ENCODE assay signal across 19 cellular contexts in the genomic region with DNA sequence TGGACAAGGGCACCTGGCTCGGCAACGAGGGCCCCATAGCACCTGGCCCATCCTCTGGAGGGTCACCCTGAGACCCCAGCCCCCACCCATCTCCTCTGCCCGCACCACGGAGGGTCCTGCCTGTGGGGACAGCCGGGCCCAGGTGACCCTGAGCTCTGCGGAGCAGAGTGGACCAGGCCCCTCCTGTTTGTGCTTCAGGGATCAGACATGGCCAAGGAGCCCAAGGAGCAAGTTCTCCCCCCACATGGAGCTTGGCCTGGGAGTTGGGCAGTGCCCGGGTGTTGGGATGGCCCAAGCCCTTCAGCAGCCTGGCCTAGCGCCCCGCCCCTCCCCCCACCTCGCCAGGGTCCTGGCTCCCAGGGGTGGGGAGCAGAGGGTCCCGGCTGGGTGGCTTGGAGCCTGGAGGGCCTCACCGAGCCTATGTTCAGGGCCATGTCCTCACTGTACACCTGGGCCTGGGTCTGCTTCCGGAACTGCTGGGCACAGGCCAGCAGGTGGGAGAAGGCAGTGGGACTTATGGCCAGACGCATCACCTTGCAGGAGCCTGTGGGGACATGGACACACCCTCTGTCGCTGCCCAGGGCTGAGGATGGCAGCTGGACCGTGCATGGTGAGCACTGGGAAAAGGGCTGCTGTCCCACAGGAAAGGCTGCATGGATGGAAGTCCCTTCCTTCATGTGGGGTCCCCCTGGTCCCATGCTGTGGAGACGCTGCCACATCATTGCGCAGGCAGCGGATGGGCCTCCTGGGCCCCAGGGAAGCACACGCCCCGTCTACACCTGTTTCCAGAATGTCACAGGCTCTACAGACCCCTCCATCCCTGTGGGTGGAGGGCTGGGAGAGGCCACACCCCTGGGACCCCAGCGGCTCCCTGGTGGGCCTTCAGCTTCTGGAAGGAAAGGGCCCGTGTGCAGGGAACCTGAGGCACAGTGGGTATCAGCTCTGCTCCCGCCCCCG. TPM values are rescaled to one million over a fixed set of nuclear protein-coding genes. Genes with fewer than 3 reads are reported as not detected.
DNase-seq lines count a peak whose midpoint lies in the region; ATAC-seq and TF ChIP-seq lines count a peak whose summit lies in the region.
"Had no signal": no experiment of that assay in that cellular context is flagged by ENCODE, and none has a peak within 500 bp of the region (broad histone marks: within the 10 kb centered on the region; RNA-seq: fewer than 3 reads in every experiment).

No MANE protein-coding gene starts in this region.

- no peaks in the 10 kb centered on the region for H3K36me3 Mint-ChIP-seq in activated CD8-positive, alpha-beta T cell treated with anti-CD3 and anti-CD28 coated beads, Interleukin-2, amount 10 ng/mL, durations not matched to agents 7 days and 5 days (ENCODE audit: low read depth)
- H3K36me3 Mint-ChIP-seq in activated CD8-positive, alpha-beta T cell treated with anti-CD3 and anti-CD28 coated beads for 36 hours (ENCODE audit: low read depth): no peaks in the 10 kb centered on the region
- no peaks in the 10 kb centered on the region for H3K36me3 Mint-ChIP-seq in osteocyte (ENCODE audit: unreplicated experiment)

- H3K36me3 ChIP-seq in body of pancreas (replicated peaks in 1 of 2; ENCODE audit: insufficient read depth in 1 of 2, low read depth in 2 of 2): no peaks in the 10 kb centered on the region

- POLR2A ChIA-PET in activated CD8-positive, alpha-beta T cell treated with anti-CD3 and anti-CD28 coated beads, Interleukin-2, amount 10 ng/mL, durations not matched to agents 7 days and 5 days (lab: Charles Lee): no interaction called here
- POLR2A ChIA-PET in activated CD8-positive, alpha-beta T cell treated with anti-CD3 and anti-CD28 coated beads for 36 hours (lab: Charles Lee): no interaction called here

- H3K27ac ChIP-seq in body of pancreas: no peak overlapping the region
- H3K27ac ChIP-seq: 22Rv1, RWPE1 had no signal

- intact Hi-C loops in activated CD8-positive, alpha-beta T cell treated with anti-CD3 and anti-CD28 coated beads for 36 hours (cut with micrococcal nuclease): no loop called here
- intact Hi-C loops in body of pancreas (cut with DNase I): no loop called here

- no peak for TF ChIP-seq POLR2A in body of pancreas (IDR thresholded peaks at IDR 0.05)

- CTCF ChIA-PET in activated CD8-positive, alpha-beta T cell treated with anti-CD3 and anti-CD28 coated beads, Interleukin-2, amount 10 ng/mL, durations not matched to agents 7 days and 5 days (lab: Charles Lee): no interaction called here
- CTCF ChIA-PET in activated CD8-positive, alpha-beta T cell treated with anti-CD3 and anti-CD28 coated beads for 36 hours (lab: Charles Lee): interaction anchor here (1.1 kb wide), 1 partner anchor 290 kb away, joined by 3 read pairs; no protein-coding TSS in a partner anchor

- H3K27me3 Mint-ChIP-seq in activated CD8-positive, alpha-beta T cell treated with anti-CD3 and anti-CD28 coated beads, Interleukin-2, amount 10 ng/mL, durations not matched to agents 7 days and 5 days (ENCODE audit: low read depth): no peaks in the 10 kb centered on the region
- no peaks in the 10 kb centered on the region for H3K27me3 Mint-ChIP-seq in activated CD8-positive, alpha-beta T cell treated with anti-CD3 and anti-CD28 coated beads for 36 hours
- peaks cover 23% of the 10 kb centered on the region for H3K27me3 Mint-ChIP-seq in osteocyte (ENCODE audit: unreplicated experiment)
- peaks cover 32% of the 10 kb centered on the region for H3K27me3 Mint-ChIP-seq in stimulated activated naive CD8-positive, alpha-beta T cell treated with anti-CD3 and anti-CD28 coated beads, Interleukin-15, amount 100 ng/mL, for 72 hours

- H3K4me1 Mint-ChIP-seq in activated CD8-positive, alpha-beta T cell treated with anti-CD3 and anti-CD28 coated beads, Interleukin-2, amount 10 ng/mL, durations not matched to agents 7 days and 5 days (ENCODE audit: low read depth): no peaks in the 10 kb centered on the region
- H3K4me1 Mint-ChIP-seq in activated CD8-positive, alpha-beta T cell treated with anti-CD3 and anti-CD28 coated beads for 36 hours (ENCODE audit: low read depth): no peaks in the 10 kb centered on the region
- no peaks in the 10 kb centered on the region for H3K4me1 Mint-ChIP-seq in osteocyte (ENCODE audit: unreplicated experiment)
- H3K4me1 Mint-ChIP-seq in stimulated activated naive CD8-positive, alpha-beta T cell treated with anti-CD3 and anti-CD28 coated beads, Interleukin-15, amount 100 ng/mL, for 72 hours: peaks cover 5% of the 10 kb centered on the region

- H3K9me3 ChIP-seq in body of pancreas: no peaks in the 10 kb centered on the region

- peak; percentile 11 for DNase-seq in activated CD8-positive, alpha-beta T cell treated with anti-CD3 and anti-CD28 coated beads, Interleukin-2, amount 10 ng/mL, durations not matched to agents 7 days and 5 days
- DNase-seq in activated CD8-positive, alpha-beta T cell treated with anti-CD3 and anti-CD28 coated beads for 36 hours: no peak
- DNase-seq in ecto neural progenitor cell (ENCODE audit: low spot score) (peak; percentile 39), osteocyte (ENCODE audit: extremely low spot score, unreplicated experiment) (peak; percentile 85), body of pancreas (no peak), HPDE6-E6E7 (ENCODE audit: extremely low spot score) (no peak)
- DNase-seq in stimulated activated naive CD8-positive, alpha-beta T cell treated with anti-CD3 and anti-CD28 coated beads, Interleukin-15, amount 100 ng/mL, for 72 hours: no peak
- DNase-seq: CD4-positive, alpha-beta T cell; DMS79; KG1; NCI-H1048; NCI-H1436 treated with DMSO at 0.1 percent for 48 hours; NCI-H2081; NCI-H510A; NCI-H774 had no signal

- peaks cover 0 to 4% of the 10 kb centered on the region in 2 donors for H3K27me3 ChIP-seq in body of pancreas

- peaks cover 12% of the 10 kb centered on the region for H3K4me1 ChIP-seq in body of pancreas

- H3K27ac Mint-ChIP-seq in activated CD8-positive, alpha-beta T cell treated with anti-CD3 and anti-CD28 coated beads, Interleukin-2, amount 10 ng/mL, durations not matched to agents 7 days and 5 days: no peak overlapping the region
- no peak overlapping the region for H3K27ac Mint-ChIP-seq in activated CD8-positive, alpha-beta T cell treated with anti-CD3 and anti-CD28 coated beads for 36 hours
- no peak overlapping the region for H3K27ac Mint-ChIP-seq in osteocyte (ENCODE audit: unreplicated experiment)
- no peak overlapping the region for H3K27ac Mint-ChIP-seq in stimulated activated naive CD8-positive, alpha-beta T cell treated with anti-CD3 and anti-CD28 coated beads, Interleukin-15, amount 100 ng/mL, for 72 hours
- H3K27ac Mint-ChIP-seq: B cell; CD4-positive, alpha-beta T cell had no signal

- no peak overlapping the region for H3K4me3 Mint-ChIP-seq in activated CD8-positive, alpha-beta T cell treated with anti-CD3 and anti-CD28 coated beads, Interleukin-2, amount 10 ng/mL, durations not matched to agents 7 days and 5 days
- H3K4me3 Mint-ChIP-seq in activated CD8-positive, alpha-beta T cell treated with anti-CD3 and anti-CD28 coated beads for 36 hours: no peak overlapping the region
- H3K4me3 Mint-ChIP-seq in osteocyte (ENCODE audit: unreplicated experiment): no peak overlapping the region
- no peak overlapping the region for H3K4me3 Mint-ChIP-seq in stimulated activated naive CD8-positive, alpha-beta T cell treated with anti-CD3 and anti-CD28 coated beads, Interleukin-15, amount 100 ng/mL, for 72 hours
- H3K4me3 Mint-ChIP-seq: B cell; CD4-positive, alpha-beta T cell had no signal

- no peak for ATAC-seq in activated CD8-positive, alpha-beta T cell treated with anti-CD3 and anti-CD28 coated beads, Interleukin-2, amount 10 ng/mL, durations not matched to agents 7 days and 5 days
- ATAC-seq in activated CD8-positive, alpha-beta T cell treated with anti-CD3 and anti-CD28 coated beads for 36 hours: no peak
- ATAC-seq in stimulated activated naive CD8-positive, alpha-beta T cell treated with anti-CD3 and anti-CD28 coated beads, Interleukin-15, amount 100 ng/mL, for 72 hours: peak; percentile 51
- no peak for ATAC-seq in body of pancreas
- ATAC-seq in GM21723 (IDR thresholded peaks at IDR 0.05; ENCODE audit: unreplicated experiment): no peak

- WGBS in body of pancreas, 2 donors: 67 to 74% methylated on average over 1 to 24 of the region's 25 CpGs

- no peak for TF ChIP-seq CTCF in activated CD8-positive, alpha-beta T cell treated with anti-CD3 and anti-CD28 coated beads for 36 hours (IDR thresholded peaks at IDR 0.05)
- no peak for TF ChIP-seq CTCF in osteocyte (IDR thresholded peaks at IDR 0.05)
- no peak for TF ChIP-seq CTCF in body of pancreas (IDR thresholded peaks at IDR 0.05)

- H3K4me3 ChIP-seq in body of pancreas: no peak overlapping the region

- no peaks in the 10 kb centered on the region for H3K9me3 Mint-ChIP-seq in activated CD8-positive, alpha-beta T cell treated with anti-CD3 and anti-CD28 coated beads, Interleukin-2, amount 10 ng/mL, durations not matched to agents 7 days and 5 days (ENCODE audit: insufficient read depth)
- H3K9me3 Mint-ChIP-seq in activated CD8-positive, alpha-beta T cell treated with anti-CD3 and anti-CD28 coated beads for 36 hours: peaks cover 2% of the 10 kb centered on the region
- no peaks in the 10 kb centered on the region for H3K9me3 Mint-ChIP-seq in osteocyte (ENCODE audit: unreplicated experiment)
- H3K9me3 Mint-ChIP-seq in stimulated activated naive CD8-positive, alpha-beta T cell treated with anti-CD3 and anti-CD28 coated beads, Interleukin-15, amount 100 ng/mL, for 72 hours: no peaks in the 10 kb centered on the region
- H3K9me3 Mint-ChIP-seq: CD4-positive, alpha-beta T cell had no signal

RNA-seq across cellular contexts. Expression of gene NKX6-2, which starts 49.2 kb away (rescaled TPM):
- not detected for total RNA-seq in activated CD8-positive, alpha-beta T cell treated with anti-CD3 and anti-CD28 coated beads, Interleukin-2, amount 10 ng/mL, durations not matched to agents 7 days and 5 days
- total RNA-seq in activated CD8-positive, alpha-beta T cell treated with anti-CD3 and anti-CD28 coated beads for 36 hours: not detected
- total RNA-seq in osteocyte: not detected in 2 replicates
- total RNA-seq in body of pancreas: 1 to 10 TPM in 1 of 2 donors, not detected in 1; 2.1 TPM
- total RNA-seq: B cell; CD4-positive, alpha-beta T cell had no signal

Comparison
In these comparisons a context has a peak if more than half of its experiments do, and no peak if none do; other contexts are left out.
1. DNase-seq: peak in activated CD8-positive, alpha-beta T cell treated with anti-CD3 and anti-CD28 coated beads, Interleukin-2, amount 10 ng/mL, durations not matched to agents 7 days and 5 days (single experiment), ecto neural progenitor cell (single experiment) and osteocyte (single experiment); none in activated CD8-positive, alpha-beta T cell treated with anti-CD3 and anti-CD28 coated beads for 36 hours (single experiment), stimulated activated naive CD8-positive, alpha-beta T cell treated with anti-CD3 and anti-CD28 coated beads, Interleukin-15, amount 100 ng/mL, for 72 hours (0 of 2), body of pancreas (0 of 4) and HPDE6-E6E7 (single experiment).